ENCODE assay signal across 31 cellular contexts in genomic region chr1:4046836-4047461, GRCh38.
DNase-seq lines count a peak whose midpoint lies in the region; ATAC-seq lines count a peak whose summit lies in the region.
"Had no signal": no experiment of that assay in that cellular context is flagged by ENCODE, and none has a peak within 500 bp of the region (broad histone marks: within the 10 kb centered on the region; RNA-seq: fewer than 3 reads in every experiment).

No MANE protein-coding gene starts in this region.

- no peaks in the 10 kb centered on the region for H3K9me3 ChIP-seq in BLaER1
- H3K9me3 ChIP-seq: Caco-2, upper lobe of right lung had no signal

- peak in 3 of 4 experiments; percentile 37 to 65 (median 63) for ATAC-seq in T-cell (replicated peaks in 1 of 4)
- ATAC-seq: activated naive CD4-positive, alpha-beta T cell treated with anti-CD3 and anti-CD28 coated beads, Interleukin-2, amount 50 U/mL, for 72 hours; HCT116; left colon; upper lobe of right lung had no signal

- H3K4me1 ChIP-seq in BLaER1 = peaks cover 63% of the 10 kb centered on the region
- H3K4me1 ChIP-seq: Caco-2, upper lobe of right lung had no signal

- CTCF ChIA-PET in T-cell (lab: Charles Lee) = no interaction called here

- H3K27ac Mint-ChIP-seq in T-cell = no peak overlapping the region
- H3K27ac Mint-ChIP-seq: activated naive CD4-positive, alpha-beta T cell treated with anti-CD3 and anti-CD28 coated beads, Interleukin-2, amount 50 U/mL, for 72 hours; activated T-helper 2 cell treated with anti-CD3 and anti-CD28 coated beads, Interferon-gamma antibody, Interleukin-2, Interleukin-4, amounts not matched to agents 10 μg/mL and 5 μg/mL and 100 μg/mL, durations not matched to agents 14 hours and 24 hours and 36 hours; immature natural killer cell had no signal

- POLR2A ChIA-PET in T-cell (lab: Charles Lee) = no interaction called here

- peak overlapping the region; percentile 78 for H3K4me2 ChIP-seq in BLaER1
- H3K4me2 ChIP-seq: hepatocyte, PC-9 had no signal

- H3K4me3 Mint-ChIP-seq in T-cell = peak overlapping the region in 1 of 3 donors; percentile 49
- H3K4me3 Mint-ChIP-seq: immature natural killer cell had no signal

- peak; percentile 84 for DNase-seq in Jurkat, Clone E6-1 (ENCODE audit: low read depth, low spot score)
- DNase-seq in T-cell (peak in 1 of 34 experiments; percentile 10), mucosa of gallbladder (ENCODE audit: low spot score) (peak; percentile 9), GM19240 (ENCODE audit: insufficient read length, low spot score) (no peak), NCI-H128 (lab: John Stamatoyannopoulos, UW; ENCODE audit: unreplicated experiment) (no peak), NCI-H345 (lab: John Stamatoyannopoulos, UW) (no peak)
- DNase-seq in activated CD4-positive, alpha-beta T cell treated with anti-CD3 and anti-CD28 coated beads for 4 hours = no peak
- DNase-seq: activated CD4-positive, alpha-beta T cell treated with anti-CD3 and anti-CD28 coated beads, Interleukin-2, amount 50 U/mL, for 4 hours; Caco-2; central memory CD4-positive, alpha-beta T cell; dermis blood vessel endothelial cell; GF-D8; immature natural killer cell; KBM-7; left colon; mesenchymal stem cell; NCI-H1436 treated with DMSO at 0.1 percent for 48 hours; NCI-H446 treated with DMSO at 0.1 percent for 48 hours; occipital lobe; PC-9; SHP77 treated with DMSO at 0.1 percent for 48 hours; stimulated activated CD4-positive, alpha-beta T cell treated with anti-CD3 and anti-CD28 coated beads, Interleukin-1b, Interleukin-23, amount 100 ng/mL, for 48 hours; substantia nigra; T-helper 9 cell; upper lobe of right lung had no signal

- no peaks in the 10 kb centered on the region for H3K36me3 ChIP-seq in BLaER1
- H3K36me3 ChIP-seq: upper lobe of right lung had no signal

- no peaks in the 10 kb centered on the region for H4K20me1 ChIP-seq in BLaER1

- H3K4me3 ChIP-seq in BLaER1 = no peak overlapping the region
- peak overlapping the region; percentile 34 for H3K4me3 ChIP-seq in Jurkat, Clone E6-1 (ENCODE audit: low read length)
- H3K4me3 ChIP-seq: hepatocyte, PC-9, skin epidermis, upper lobe of right lung had no signal

- no peaks in the 10 kb centered on the region for H3K36me3 Mint-ChIP-seq in T-cell
- H3K36me3 Mint-ChIP-seq: activated naive CD4-positive, alpha-beta T cell treated with anti-CD3 and anti-CD28 coated beads, Interleukin-2, amount 50 U/mL, for 72 hours; immature natural killer cell had no signal

- H3K27me3 ChIP-seq in BLaER1 = no peaks in the 10 kb centered on the region
- H3K27me3 ChIP-seq: hepatocyte had no signal

- no peaks in the 10 kb centered on the region for H3K9me3 Mint-ChIP-seq in T-cell
- H3K9me3 Mint-ChIP-seq: activated naive CD4-positive, alpha-beta T cell treated with anti-CD3 and anti-CD28 coated beads, Interleukin-2, amount 50 U/mL, for 72 hours; activated T-helper 2 cell treated with anti-CD3 and anti-CD28 coated beads, Interferon-gamma antibody, Interleukin-2, Interleukin-4, amounts not matched to agents 10 μg/mL and 5 μg/mL and 100 μg/mL, durations not matched to agents 14 hours and 24 hours and 36 hours; immature natural killer cell had no signal

- H3K27ac ChIP-seq in BLaER1 = peak overlapping the region; percentile 48
- H3K27ac ChIP-seq: hepatocyte, PC-9, skin epidermis, upper lobe of right lung had no signal

- peaks cover 12 to 30% (median 17%) of the 10 kb centered on the region in 3 donors for H3K4me1 Mint-ChIP-seq in T-cell
- H3K4me1 Mint-ChIP-seq: immature natural killer cell had no signal

- H3K27me3 Mint-ChIP-seq in T-cell = peaks cover 8 to 11% of the 10 kb centered on the region in 2 donors

- no peak overlapping the region for H3K9ac ChIP-seq in BLaER1

Comparison
In these comparisons a context has a peak if more than half of its experiments do, and no peak if none do; other contexts are left out.
1. DNase-seq: peak in Jurkat, Clone E6-1 (single experiment) and mucosa of gallbladder (single experiment); none in GM19240 (single experiment), NCI-H128 (single experiment), activated CD4-positive, alpha-beta T cell treated with anti-CD3 and anti-CD28 coated beads for 4 hours (0 of 2) and NCI-H345 (single experiment).